23 cellular contexts compared by ENCODE assay signal in the genomic region with DNA sequence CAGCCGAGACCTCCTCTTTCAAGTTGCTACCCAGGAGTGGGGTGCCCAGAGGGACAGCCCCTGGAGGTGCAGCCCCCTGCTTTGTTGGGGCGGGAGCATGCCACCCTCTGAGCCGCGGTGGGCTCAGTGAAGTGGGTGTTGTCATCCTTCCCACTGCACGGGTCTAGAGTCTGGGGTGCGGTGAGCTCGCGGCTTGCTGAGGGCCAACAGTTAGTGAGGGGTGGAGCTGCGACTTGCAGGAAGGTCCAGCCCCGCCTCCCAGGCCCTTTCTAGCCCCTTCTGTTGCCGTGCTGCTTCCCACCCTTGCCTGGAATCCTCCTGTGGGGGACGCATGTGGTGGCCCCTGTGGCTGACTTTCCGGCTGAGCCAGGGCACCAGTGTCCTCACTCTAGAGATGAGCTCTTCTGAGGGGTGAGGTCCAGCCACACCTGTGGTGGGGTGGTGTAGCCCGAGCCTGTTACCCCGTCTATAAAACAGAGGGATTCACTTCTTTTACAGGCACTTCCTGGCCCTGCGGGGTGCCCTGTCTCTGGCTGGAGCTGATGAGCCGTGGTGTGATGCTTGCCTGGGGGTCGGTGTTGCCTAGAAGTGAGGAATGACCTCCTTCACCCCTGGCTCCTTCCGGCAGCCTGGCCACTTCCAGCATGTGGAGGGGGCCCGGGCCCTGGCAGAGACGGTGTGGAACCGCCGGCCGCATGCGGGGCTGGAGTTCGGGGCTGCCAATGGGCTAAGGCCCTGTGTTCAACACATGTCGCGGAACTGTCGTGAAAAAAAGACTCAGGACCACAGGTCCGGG.
DNase-seq lines count a peak whose midpoint lies in the region; ATAC-seq, FAIRE-seq and TF ChIP-seq lines count a peak whose summit lies in the region.
"Had no signal": no experiment of that assay in that cellular context is flagged by ENCODE, and none has a peak within 500 bp of the region (broad histone marks: within the 10 kb centered on the region; RNA-seq: fewer than 3 reads in every experiment).

No MANE protein-coding gene starts in this region.

- no peak overlapping the region for H3K4me3 Mint-ChIP-seq in CD8-positive, alpha-beta T cell
- H3K4me3 Mint-ChIP-seq in effector memory CD8-positive, alpha-beta T cell = peak overlapping the region; percentile 69 to 70
- H3K4me3 Mint-ChIP-seq in natural killer cell treated with Interleukin-12 subunit alpha and Interleukin-12 subunit beta and Interleukin-15 and Interleukin-18, amount 100 ng/mL, for 72 hours = peak overlapping the region; percentile 45
- H3K4me3 Mint-ChIP-seq: activated naive CD4-positive, alpha-beta T cell treated with anti-CD3 and anti-CD28 coated beads, Interleukin-2, amount 50 U/mL, for 24 hours had no signal

- no peak for ATAC-seq in CD8-positive, alpha-beta T cell
- ATAC-seq in effector memory CD8-positive, alpha-beta T cell (replicated peaks) = peak; percentile 44
- peak in 1 of 2 donors; percentile 39 for ATAC-seq in natural killer cell treated with Interleukin-12 subunit alpha and Interleukin-12 subunit beta and Interleukin-15 and Interleukin-18, amount 100 ng/mL, for 72 hours
- ATAC-seq in GM21825 (IDR thresholded peaks at IDR 0.05; ENCODE audit: unreplicated experiment) = no peak
- ATAC-seq: left cardiac atrium had no signal

- CTCF ChIA-PET in CD8-positive, alpha-beta T cell (lab: Charles Lee) = no interaction called here

- no peaks in the 10 kb centered on the region for H3K27me3 Mint-ChIP-seq in CD8-positive, alpha-beta T cell (ENCODE audit: low read depth)
- no peaks in the 10 kb centered on the region for H3K27me3 Mint-ChIP-seq in effector memory CD8-positive, alpha-beta T cell
- H3K27me3 Mint-ChIP-seq in natural killer cell treated with Interleukin-12 subunit alpha and Interleukin-12 subunit beta and Interleukin-15 and Interleukin-18, amount 100 ng/mL, for 72 hours = no peaks in the 10 kb centered on the region
- H3K27me3 Mint-ChIP-seq: activated naive CD4-positive, alpha-beta T cell treated with anti-CD3 and anti-CD28 coated beads, Interleukin-2, amount 50 U/mL, for 24 hours had no signal

- H3K36me3 ChIP-seq in CD8-positive, alpha-beta T cell (ENCODE audit: insufficient read depth, low read length) = no peaks in the 10 kb centered on the region
- H3K36me3 ChIP-seq: ovary, thoracic aorta had no signal

- peaks cover 54% of the 10 kb centered on the region for H3K4me1 ChIP-seq in CD8-positive, alpha-beta T cell (ENCODE audit: insufficient read depth, low read length)
- H3K4me1 ChIP-seq: colonic mucosa had no signal

- no peaks in the 10 kb centered on the region for H3K9me3 Mint-ChIP-seq in CD8-positive, alpha-beta T cell
- no peaks in the 10 kb centered on the region for H3K9me3 Mint-ChIP-seq in effector memory CD8-positive, alpha-beta T cell
- no peaks in the 10 kb centered on the region for H3K9me3 Mint-ChIP-seq in natural killer cell treated with Interleukin-12 subunit alpha and Interleukin-12 subunit beta and Interleukin-15 and Interleukin-18, amount 100 ng/mL, for 72 hours
- H3K9me3 Mint-ChIP-seq: activated naive CD4-positive, alpha-beta T cell treated with anti-CD3 and anti-CD28 coated beads, Interleukin-2, amount 50 U/mL, for 24 hours had no signal

- intact Hi-C loops in CD8-positive, alpha-beta T cell (cut with DNase I, micrococcal nuclease) = no loop called here

- peak overlapping the region; percentile 62 for H3K27ac Mint-ChIP-seq in CD8-positive, alpha-beta T cell
- H3K27ac Mint-ChIP-seq in effector memory CD8-positive, alpha-beta T cell = peak overlapping the region; percentile 94
- H3K27ac Mint-ChIP-seq in natural killer cell treated with Interleukin-12 subunit alpha and Interleukin-12 subunit beta and Interleukin-15 and Interleukin-18, amount 100 ng/mL, for 72 hours = peak overlapping the region in 1 of 2 donors; percentile 23
- H3K27ac Mint-ChIP-seq: activated naive CD4-positive, alpha-beta T cell treated with anti-CD3 and anti-CD28 coated beads, Interleukin-2, amount 50 U/mL, for 24 hours had no signal

- H3K4me1 Mint-ChIP-seq in CD8-positive, alpha-beta T cell (ENCODE audit: low read depth) = peaks cover 54% of the 10 kb centered on the region
- peaks cover 65 to 73% of the 10 kb centered on the region in 2 donors for H3K4me1 Mint-ChIP-seq in effector memory CD8-positive, alpha-beta T cell (ENCODE audit: low read depth in 2 of 2)
- peaks cover 50 to 57% of the 10 kb centered on the region in 2 donors for H3K4me1 Mint-ChIP-seq in natural killer cell treated with Interleukin-12 subunit alpha and Interleukin-12 subunit beta and Interleukin-15 and Interleukin-18, amount 100 ng/mL, for 72 hours (ENCODE audit: low read depth in 2 of 2)

- TF ChIP-seq EP300 in Ishikawa (IDR thresholded peaks at IDR 0.05; ENCODE audit: borderline replicate concordance) = no peak

- POLR2A ChIA-PET in CD8-positive, alpha-beta T cell (lab: Charles Lee) = no interaction called here

- no peak for FAIRE-seq in HTR-8/SVneo (lab: Jason Lieb, UNC)

- DNase-seq in CD8-positive, alpha-beta T cell = peak in 2 of 7 experiments; percentile 27 to 42
- DNase-seq in effector memory CD8-positive, alpha-beta T cell = peak; percentile 38 to 49 (median 42)
- no peak for DNase-seq in natural killer cell treated with Interleukin-12 subunit alpha and Interleukin-12 subunit beta and Interleukin-15 and Interleukin-18, amount 100 ng/mL, for 72 hours (ENCODE audit: low spot score)
- DNase-seq in effector CD4-positive, alpha-beta T cell = no peak
- DNase-seq in HTR-8/SVneo (ENCODE audit: insufficient read length, low spot score) = no peak
- no peak for DNase-seq in effector CD8-positive, alpha-beta T cell (lab: John Stamatoyannopoulos, UW)
- DNase-seq: activated CD4-positive, alpha-beta T cell treated with anti-CD3 and anti-CD28 coated beads for 48 hours; activated T-cell treated with anti-CD3 and anti-CD28 coated beads, Interleukin-2, amount 50 U/mL, for 48 hours; colonic mucosa; glutamatergic neuron; left cardiac atrium; NCI-H1694; NCI-H2171; NCI-H524 treated with DMSO at 0.1 percent for 48 hours; ovary; retina; stimulated activated CD4-positive, alpha-beta T cell treated with anti-CD3 and anti-CD28 coated beads, Interleukin-2, amount 100 ng/mL, for 48 hours; stimulated activated naive CD4-positive, alpha-beta T cell treated with Interleukin-2 at 50 U/mL for 16 hours had no signal

- no peak for TF ChIP-seq RAD21 in Ishikawa (IDR thresholded peaks at IDR 0.05; ENCODE audit: low read depth)

- H3K27me3 ChIP-seq in CD8-positive, alpha-beta T cell (ENCODE audit: insufficient read depth, low read length) = no peaks in the 10 kb centered on the region
- H3K27me3 ChIP-seq: colonic mucosa, ovary had no signal

- H3K9me3 ChIP-seq in CD8-positive, alpha-beta T cell (ENCODE audit: low read length) = no peaks in the 10 kb centered on the region
- H3K9me3 ChIP-seq: colonic mucosa, ovary, thoracic aorta had no signal

- peaks cover 11% of the 10 kb centered on the region for H3K36me3 Mint-ChIP-seq in CD8-positive, alpha-beta T cell
- H3K36me3 Mint-ChIP-seq in effector memory CD8-positive, alpha-beta T cell (ENCODE audit: insufficient read depth) = peaks cover 63% of the 10 kb centered on the region
- H3K36me3 Mint-ChIP-seq in natural killer cell treated with Interleukin-12 subunit alpha and Interleukin-12 subunit beta and Interleukin-15 and Interleukin-18, amount 100 ng/mL, for 72 hours = no peaks in the 10 kb centered on the region

- TF ChIP-seq CTCF in CD8-positive, alpha-beta T cell (IDR thresholded peaks at IDR 0.05) = no peak

- H3K27ac ChIP-seq in CD8-positive, alpha-beta T cell (ENCODE audit: low read depth, low read length) = no peak overlapping the region
- H3K27ac ChIP-seq: colonic mucosa, epithelial cell of prostate, ovary, thoracic aorta had no signal

- H3K4me3 ChIP-seq in CD8-positive, alpha-beta T cell (ENCODE audit: low read depth, low read length) = no peak overlapping the region
- H3K4me3 ChIP-seq: colonic mucosa, ovary, thoracic aorta had no signal

TF ChIP-seq in Ishikawa, 13 proteins besides CTCF, POLR2A, EP300 and RAD21 (continues in another document):
- TF ChIP-seq CEBPB (IDR thresholded peaks at IDR 0.05) = no peak
- 0 out of 2 replicates have a peak, but pooled peaks have one; percentile 21 for TF ChIP-seq ZBTB7A (IDR thresholded peaks at IDR 0.05; ENCODE audit: low read depth)
- TF ChIP-seq, protein P1, sequence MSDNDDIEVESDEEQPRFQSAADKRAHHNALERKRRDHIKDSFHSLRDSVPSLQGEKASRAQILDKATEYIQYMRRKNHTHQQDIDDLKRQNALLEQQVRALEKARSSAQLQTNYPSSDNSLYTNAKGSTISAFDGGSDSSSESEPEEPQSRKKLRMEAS (IDR thresholded peaks at IDR 0.05) = no peak
- TF ChIP-seq FOXM1 (IDR thresholded peaks at IDR 0.05; ENCODE audit: borderline replicate concordance, low read depth) = no peak
- TF ChIP-seq USF1 (IDR thresholded peaks at IDR 0.05) = no peak
- no peak for TF ChIP-seq NFIC (IDR thresholded peaks at IDR 0.05)

Comparison
In these comparisons a context has a peak if more than half of its experiments do, and no peak if none do; other contexts are left out.
1. DNase-seq: peak in effector memory CD8-positive, alpha-beta T cell (3 of 3); none in natural killer cell treated with Interleukin-12 subunit alpha and Interleukin-12 subunit beta and Interleukin-15 and Interleukin-18, amount 100 ng/mL, for 72 hours (single experiment), effector CD4-positive, alpha-beta T cell (single experiment), HTR-8/SVneo (single experiment) and effector CD8-positive, alpha-beta T cell (single experiment).